16 cellular contexts compared by ENCODE assay signal in genomic region chr17:82085931-82086764, GRCh38. TPM values are rescaled to one million over a fixed set of nuclear protein-coding genes. Genes with fewer than 3 reads are reported as not detected.
A peak's percentile ranks its signal among the peaks of the same experiment; 100 is the strongest.
DNase-seq lines count a peak whose midpoint lies in the region; ATAC-seq, FAIRE-seq and TF ChIP-seq lines count a peak whose summit lies in the region.
"Had no signal": no experiment of that assay in that cellular context is flagged by ENCODE, and none has a peak within 500 bp of the region (broad histone marks: within the 10 kb centered on the region; RNA-seq: fewer than 3 reads in every experiment).

No MANE protein-coding gene starts in this region.

- no peaks in the 10 kb centered on the region for H3K27me3 ChIP-seq in GM06990 (replicated peaks; ENCODE audit: control insufficient read depth, insufficient read depth, low read length)
- no peaks in the 10 kb centered on the region for H3K27me3 ChIP-seq in GM12878 (replicated peaks in 1 of 2; ENCODE audit: control insufficient read depth in 2 of 2, insufficient read depth in 2 of 2, low read length in 1 of 2)
- H3K27me3 ChIP-seq in Karpas-422 (ENCODE audit: low read length): no peaks in the 10 kb centered on the region
- H3K27me3 ChIP-seq: BLaER1 treated with 17β-estradiol and CSF1 and Interleukin-3, amounts not matched to agents 10 nM and 100 nM had no signal

- no peaks in the 10 kb centered on the region for H3K9me3 Mint-ChIP-seq in immature natural killer cell
- H3K9me3 Mint-ChIP-seq: CD4-positive, alpha-beta T cell had no signal

- BruUV-seq in GM12878 (replicated peaks; lab: Mats Ljungman, UMichigan): no TSS peak

- H3K27ac ChIP-seq in GM12878 (ENCODE audit: control insufficient read depth, insufficient read depth) (no peak overlapping the region), Karpas-422 (ENCODE audit: low read length) (no peak overlapping the region)
- H3K27ac ChIP-seq: 22Rv1; BLaER1 treated with 17β-estradiol and CSF1 and Interleukin-3, amounts not matched to agents 10 nM and 100 nM; GM23248 had no signal

- H2AFZ ChIP-seq in GM12878 (ENCODE audit: control insufficient read depth, low read depth, low read length): no peak overlapping the region
- H2AFZ ChIP-seq in Karpas-422 (ENCODE audit: low read length): no peak overlapping the region
- H2AFZ ChIP-seq: GM23248 had no signal

- H4K20me1 ChIP-seq in GM12878 (ENCODE audit: control insufficient read depth, insufficient read depth): no peaks in the 10 kb centered on the region
- peaks cover 27% of the 10 kb centered on the region; the same call in 1 of the 2 replicates for H4K20me1 ChIP-seq in Karpas-422 (ENCODE audit: insufficient read depth, low read depth, low read length)

- 95% methylated on average over 21 of the region's 25 CpGs for WGBS in GM12878 (ENCODE audit: insufficient coverage, insufficient replicate concordance, low lambda C conversion rate, missing lambda C conversion rate)

- H3K9me3 ChIP-seq in GM12878 (replicated peaks; ENCODE audit: control insufficient read depth, insufficient read depth, low read length): no peaks in the 10 kb centered on the region
- no peaks in the 10 kb centered on the region for H3K9me3 ChIP-seq in mucosa of descending colon
- no peaks in the 10 kb centered on the region for H3K9me3 ChIP-seq in Karpas-422 (ENCODE audit: low read length)
- H3K9me3 ChIP-seq: BLaER1 treated with 17β-estradiol and CSF1 and Interleukin-3, amounts not matched to agents 10 nM and 100 nM had no signal

- TF ChIP-seq EP300 in GM12878 (IDR thresholded peaks at IDR 0.05; ENCODE audit: borderline replicate concordance in 1 of 2, control insufficient read depth in 1 of 2, low read depth in 2 of 2, low read length in 2 of 2): no peak

- no peaks in the 10 kb centered on the region for H3K36me3 Mint-ChIP-seq in immature natural killer cell

- no peak for FAIRE-seq in GM12878 (lab: Jason Lieb, UNC)

- no peaks in the 10 kb centered on the region for H3K4me1 ChIP-seq in GM12878 (ENCODE audit: control insufficient read depth, insufficient read depth, low read length)
- no peaks in the 10 kb centered on the region for H3K4me1 ChIP-seq in mucosa of descending colon (ENCODE audit: low read depth)
- H3K4me1 ChIP-seq in Karpas-422 (ENCODE audit: low read length): no peaks in the 10 kb centered on the region
- H3K4me1 ChIP-seq: BLaER1 treated with 17β-estradiol and CSF1 and Interleukin-3, amounts not matched to agents 10 nM and 100 nM had no signal

- no peaks in the 10 kb centered on the region for H3K79me2 ChIP-seq in GM12878 (ENCODE audit: control insufficient read depth, insufficient read depth, low read length)
- no peaks in the 10 kb centered on the region for H3K79me2 ChIP-seq in Karpas-422 (ENCODE audit: low read length)

- H3K4me3 ChIP-seq in GM06990 (replicated peaks; ENCODE audit: low read depth, low read length) (no peak overlapping the region), GM12878 (no peak overlapping the region), mucosa of descending colon (no peak overlapping the region), Karpas-422 (ENCODE audit: low read length) (no peak overlapping the region)
- H3K4me3 ChIP-seq: BLaER1 treated with 17β-estradiol and CSF1 and Interleukin-3, amounts not matched to agents 10 nM and 100 nM; GM23248 had no signal

- H3K9ac ChIP-seq in GM12878 (ENCODE audit: control insufficient read depth, insufficient read depth, low read length) (no peak overlapping the region), Karpas-422 (ENCODE audit: low read length) (no peak overlapping the region)
- H3K9ac ChIP-seq: GM23248 had no signal

- RAD21 ChIA-PET in GM12878 (lab: Charles Lee; ENCODE audit: unreplicated experiment): no interaction called here

- no peaks in the 10 kb centered on the region for H3K27me3 Mint-ChIP-seq in immature natural killer cell (ENCODE audit: low read depth in 3 of 3)
- H3K27me3 Mint-ChIP-seq: CD4-positive, alpha-beta T cell had no signal

- TF ChIP-seq CTCF in GM06990 (IDR thresholded peaks at IDR 0.05; ENCODE audit: insufficient read depth, low read length, poor library complexity, severe bottlenecking): no peak
- no peak for TF ChIP-seq CTCF in GM12878 (IDR thresholded peaks at IDR 0.05 in 2 of 3, conservative IDR thresholded peaks at IDR 0.05 in 1 of 3; ENCODE audit: control insufficient read depth in 2 of 3, extremely low read depth in 1 of 3, insufficient read depth in 1 of 3, low read depth in 3 of 3, low read length in 3 of 3)
- TF ChIP-seq CTCF in mucosa of descending colon (IDR thresholded peaks at IDR 0.05): no peak

- CTCF ChIA-PET in GM12878 (lab: Yijun Ruan, JAX): no interaction called here

- TF ChIP-seq RAD21 in GM12878 (IDR thresholded peaks at IDR 0.05; ENCODE audit: insufficient read depth, low read depth, low read length): no peak

- H3K4me3 Mint-ChIP-seq in immature natural killer cell: no peak overlapping the region
- H3K4me3 Mint-ChIP-seq: CD4-positive, alpha-beta T cell had no signal

- TF ChIP-seq POLR2A in GM12878 (IDR thresholded peaks at IDR 0.05; ENCODE audit: low read depth, low read length): peak; percentile 50

- DNase-seq in Right ventricle myocardium inferior (ENCODE audit: missing footprints): peak; percentile 62
- DNase-seq in Right ventricle myocardium superior: no peak
- DNase-seq in GM06990 (ENCODE audit: extremely low read depth, insufficient read length): peak; percentile 15
- no peak for DNase-seq in GM12878 (ENCODE audit: low read depth, low spot score)
- DNase-seq in mucosa of descending colon: no peak
- no peak for DNase-seq in Karpas-422
- DNase-seq in CD1c-positive myeloid dendritic cell (ENCODE audit: extremely low spot score): no peak
- DNase-seq in immature natural killer cell: no peak
- DNase-seq: AML-193, Calu3, DMS79, GM23248, H7 had no signal

- POLR2A ChIA-PET in GM12878 (lab: Charles Lee): no interaction called here

- in situ Hi-C loops in GM12878 (cut with MboI): no loop called here

- no peak overlapping the region for H3K27ac Mint-ChIP-seq in immature natural killer cell
- H3K27ac Mint-ChIP-seq: CD4-positive, alpha-beta T cell had no signal

- H3K4me2 ChIP-seq in GM12878 (ENCODE audit: control insufficient read depth, insufficient read depth) (no peak overlapping the region), Karpas-422 (ENCODE audit: low read depth, low read length, poor library complexity, severe bottlenecking) (no peak overlapping the region)
- H3K4me2 ChIP-seq: BLaER1 treated with 17β-estradiol and CSF1 and Interleukin-3, amounts not matched to agents 10 nM and 100 nM had no signal

- intact Hi-C loops in Right ventricle myocardium inferior (cut with DNase I) (no loop called here), Right ventricle myocardium superior (cut with DNase I) (no loop called here), GM12878 (cut with micrococcal nuclease; ENCODE audit: unreplicated experiment) (no loop called here), mucosa of descending colon (cut with DNase I, micrococcal nuclease) (no loop called here)

- ATAC-seq in Right ventricle myocardium inferior (no peak), Right ventricle myocardium superior (ENCODE audit: poor library complexity) (no peak), GM12878 (no peak), mucosa of descending colon (peak; percentile 2)

- no peaks in the 10 kb centered on the region for H3K4me1 Mint-ChIP-seq in immature natural killer cell

- SMC1A ChIA-PET in GM12878 (lab: Charles Lee; ENCODE audit: uncharacterized antibody, unreplicated experiment): no interaction called here

- no peaks in the 10 kb centered on the region for H3K9me2 ChIP-seq in Karpas-422 (replicated peaks; ENCODE audit: insufficient read depth, low read length)

- H3K36me3 ChIP-seq in GM06990 (ENCODE audit: control insufficient read depth, insufficient read depth, low read length) (peaks cover 70% of the 10 kb centered on the region), GM12878 (ENCODE audit: control insufficient read depth in 2 of 2, insufficient read depth in 2 of 2, low read length in 1 of 2) (peaks cover 17 to 87% of the 10 kb centered on the region in 2 experiments), mucosa of descending colon (ENCODE audit: low read depth) (peaks cover 28% of the 10 kb centered on the region), Karpas-422 (ENCODE audit: insufficient read depth, low read length) (peaks cover 14% of the 10 kb centered on the region)

RNA-seq across cellular contexts. Expression of gene FASN, which starts 11.9 kb away (rescaled TPM):
- total RNA-seq in Right ventricle myocardium inferior (46.6 TPM), Right ventricle myocardium superior (23.0 TPM), GM12878 (2014; rRNA removed) (67.4 and 73.8 TPM in 2 replicates), GM12878 (2014; rRNA removed; fragmentation: Illumina TruSeq; extraction: Trizol) (18.0 and 20.8 TPM in 2 replicates), GM12878 (2021) (333 and 348 TPM in 2 replicates), mucosa of descending colon (100 to 1,000 TPM in 2 of 3 donors, 10 to 100 TPM in 1; 87.2 to 115 (median 102) TPM)
- 81.2 and 110 TPM in 2 replicates for total RNA-seq in GM12878 (2013; cell fraction: nucleolus; rRNA removed)
- 15.3 TPM for polyA plus RNA-seq in GM12878 (2011; ENCODE audit: low read depth)
- polyA plus RNA-seq in GM12878 (2011; rRNA removed) (4.5 and 10.8 TPM in 2 replicates), GM12878 (2014; fragmentation: Illumina TruSeq; extraction: Trizol) (1.6 and 12.8 TPM in 2 replicates), GM12878 (2014; fragmentation: Nextera tagmentation; extraction: Ambion mirVana) (under 1 TPM; 0.19 to 0.31 TPM), GM12878 (2014; rRNA removed) (87.8 and 131 TPM in 2 replicates), GM12878 (2016; fragmentation: Nextera tagmentation; extraction: Ambion mirVana) (10 to 100 TPM; 40.1 to 42.5 TPM), immature natural killer cell (1 to 10 TPM in 1 of 3 donors, under 1 TPM in 2; 0.10 to 2.7 (median 0.23) TPM)
- polyA plus RNA-seq in GM12878 (2011; cell fraction: cytosol; rRNA removed): 31.3 and 40.9 TPM in 2 replicates
- 137 and 205 TPM in 2 replicates for polyA plus RNA-seq in GM12878 (2011; cell fraction: nucleus; rRNA removed)
- polyA plus RNA-seq in GM12878 (2012): 82.0 and 91.6 TPM in 2 replicates
- 21.8 and 51.5 TPM in 2 replicates for polyA minus RNA-seq in GM12878 (2011; rRNA and poly(A)+ RNA removed)
- 91.7 and 93.8 TPM in 2 replicates for polyA minus RNA-seq in GM12878 (2011; cell fraction: cytosol; rRNA and poly(A)+ RNA removed)
- polyA minus RNA-seq in GM12878 (2011; cell fraction: nucleus; rRNA and poly(A)+ RNA removed): 35.7 and 66.9 TPM in 2 replicates
- 94.1 and 197 TPM in 2 replicates for total RNA-seq in Karpas-422 (2014; rRNA removed; shearing (Covaris generic); ENCODE audit: low replicate concordance)

RNA-seq across cellular contexts. Expression of gene DUS1L, which starts 20.5 kb away (rescaled TPM):
- total RNA-seq in Right ventricle myocardium inferior: 59.3 TPM
- total RNA-seq in Right ventricle myocardium superior: 57.9 TPM
- 56.8 and 75.9 TPM in 2 replicates for total RNA-seq in GM12878 (2013; cell fraction: nucleolus; rRNA removed)
- 107 and 132 TPM in 2 replicates for total RNA-seq in GM12878 (2014; rRNA removed)
- 43.3 and 50.3 TPM in 2 replicates for total RNA-seq in GM12878 (2014; rRNA removed; fragmentation: Illumina TruSeq; extraction: Trizol)
- total RNA-seq in GM12878 (2021): 137 and 157 TPM in 2 replicates
- 52.5 TPM for polyA plus RNA-seq in GM12878 (2011; ENCODE audit: low read depth)
- 21.0 and 42.6 TPM in 2 replicates for polyA plus RNA-seq in GM12878 (2011; rRNA removed)
- 77.7 and 101 TPM in 2 replicates for polyA plus RNA-seq in GM12878 (2011; cell fraction: cytosol; rRNA removed)
- 285 and 360 TPM in 2 replicates for polyA plus RNA-seq in GM12878 (2011; cell fraction: nucleus; rRNA removed)
- polyA plus RNA-seq in GM12878 (2012): 61.7 and 71.7 TPM in 2 replicates
- polyA plus RNA-seq in GM12878 (2014; fragmentation: Illumina TruSeq; extraction: Trizol): 13.8 and 46.5 TPM in 2 replicates
- 10 to 100 TPM in 1 of 2 experiments, 1 to 10 TPM in 1; 6.1 to 15.3 TPM for polyA plus RNA-seq in GM12878 (2014; fragmentation: Nextera tagmentation; extraction: Ambion mirVana)
- polyA plus RNA-seq in GM12878 (2014; rRNA removed): 147 and 155 TPM in 2 replicates
- polyA plus RNA-seq in GM12878 (2016; fragmentation: Nextera tagmentation; extraction: Ambion mirVana): 10 to 100 TPM in 1 of 2 experiments, 1 to 10 TPM in 1; 9.7 to 25.4 TPM
- polyA minus RNA-seq in GM12878 (2011; rRNA and poly(A)+ RNA removed): 23.4 and 40.3 TPM in 2 replicates
- 25.4 and 29.1 TPM in 2 replicates for polyA minus RNA-seq in GM12878 (2011; cell fraction: cytosol; rRNA and poly(A)+ RNA removed)
- polyA minus RNA-seq in GM12878 (2011; cell fraction: nucleus; rRNA and poly(A)+ RNA removed): 63.5 and 104 TPM in 2 replicates
- total RNA-seq in mucosa of descending colon: 100 to 1,000 TPM in 2 of 3 donors, 10 to 100 TPM in 1; 99.8 to 143 (median 138) TPM
- 89.6 and 187 TPM in 2 replicates for total RNA-seq in Karpas-422 (2014; rRNA removed; shearing (Covaris generic); ENCODE audit: low replicate concordance)
- polyA plus RNA-seq in immature natural killer cell: 10 to 100 TPM; 61.7 to 85.3 (median 82.5) TPM

RNA-seq across cellular contexts. Expression of gene GPS1, which starts 34.5 kb away (rescaled TPM):
- total RNA-seq in Right ventricle myocardium inferior (80.9 TPM), Right ventricle myocardium superior (86.5 TPM), GM12878 (2014; rRNA removed) (110 and 131 TPM in 2 replicates), GM12878 (2014; rRNA removed; fragmentation: Illumina TruSeq; extraction: Trizol) (35.1 and 37.1 TPM in 2 replicates), GM12878 (2021) (113 and 122 TPM in 2 replicates), mucosa of descending colon (10 to 100 TPM; 73.6 to 81.6 (median 80.4) TPM)
- total RNA-seq in GM12878 (2013; cell fraction: nucleolus; rRNA removed): 41.6 and 44.7 TPM in 2 replicates
- 21.3 TPM for polyA plus RNA-seq in GM12878 (2011; ENCODE audit: low read depth)
- polyA plus RNA-seq in GM12878 (2011; rRNA removed) (14.3 and 53.3 TPM in 2 replicates), GM12878 (2014; fragmentation: Illumina TruSeq; extraction: Trizol) (7.5 and 32.8 TPM in 2 replicates), GM12878 (2014; fragmentation: Nextera tagmentation; extraction: Ambion mirVana) (10 to 100 TPM in 1 of 2 experiments, 1 to 10 TPM in 1; 2.2 to 11.5 TPM), GM12878 (2014; rRNA removed) (102 and 119 TPM in 2 replicates), GM12878 (2016; fragmentation: Nextera tagmentation; extraction: Ambion mirVana) (100 to 1,000 TPM; 119 to 146 TPM), immature natural killer cell (100 to 1,000 TPM; 174 to 212 (median 183) TPM)
- polyA plus RNA-seq in GM12878 (2011; cell fraction: cytosol; rRNA removed): 65.9 and 98.5 TPM in 2 replicates
- 198 and 262 TPM in 2 replicates for polyA plus RNA-seq in GM12878 (2011; cell fraction: nucleus; rRNA removed)
- 41.2 and 44.0 TPM in 2 replicates for polyA plus RNA-seq in GM12878 (2012)
- polyA minus RNA-seq in GM12878 (2011; rRNA and poly(A)+ RNA removed): 50.1 and 72.3 TPM in 2 replicates
- 44.1 and 45.0 TPM in 2 replicates for polyA minus RNA-seq in GM12878 (2011; cell fraction: cytosol; rRNA and poly(A)+ RNA removed)
- 42.7 and 84.3 TPM in 2 replicates for polyA minus RNA-seq in GM12878 (2011; cell fraction: nucleus; rRNA and poly(A)+ RNA removed)
- 57.1 and 110 TPM in 2 replicates for total RNA-seq in Karpas-422 (2014; rRNA removed; shearing (Covaris generic); ENCODE audit: low replicate concordance)

RNA-seq across cellular contexts. Expression of gene RFNG, which starts 34.5 kb away (rescaled TPM):
- total RNA-seq in Right ventricle myocardium inferior (19.3 TPM), Right ventricle myocardium superior (20.5 TPM), GM12878 (2014; rRNA removed) (14.5 and 14.8 TPM in 2 replicates), GM12878 (2014; rRNA removed; fragmentation: Illumina TruSeq; extraction: Trizol) (5.2 and 7.8 TPM in 2 replicates), GM12878 (2021) (17.7 and 19.6 TPM in 2 replicates), mucosa of descending colon (10 to 100 TPM; 30.7 to 37.9 (median 30.9) TPM)
- 23.5 and 23.7 TPM in 2 replicates for total RNA-seq in GM12878 (2013; cell fraction: nucleolus; rRNA removed)
- 10.9 TPM for polyA plus RNA-seq in GM12878 (2011; ENCODE audit: low read depth)
- polyA plus RNA-seq in GM12878 (2011; rRNA removed) (4.4 and 7.1 TPM in 2 replicates), GM12878 (2014; fragmentation: Illumina TruSeq; extraction: Trizol) (1.3 and 7.2 TPM in 2 replicates), GM12878 (2014; fragmentation: Nextera tagmentation; extraction: Ambion mirVana) (under 1 TPM; 0.10 to 0.93 TPM), GM12878 (2014; rRNA removed) (19.0 and 22.4 TPM in 2 replicates), GM12878 (2016; fragmentation: Nextera tagmentation; extraction: Ambion mirVana) (1 to 10 TPM; 1.6 to 2.6 TPM), immature natural killer cell (1 to 10 TPM; 2.2 to 3.7 (median 3.2) TPM)
- polyA plus RNA-seq in GM12878 (2011; cell fraction: cytosol; rRNA removed): 6.6 and 12.0 TPM in 2 replicates
- polyA plus RNA-seq in GM12878 (2011; cell fraction: nucleus; rRNA removed): 83.6 and 89.3 TPM in 2 replicates
- polyA plus RNA-seq in GM12878 (2012): 20.4 and 23.3 TPM in 2 replicates
- polyA minus RNA-seq in GM12878 (2011; rRNA and poly(A)+ RNA removed): 2.4 and 4.8 TPM in 2 replicates
- 2.9 and 4.4 TPM in 2 replicates for polyA minus RNA-seq in GM12878 (2011; cell fraction: cytosol; rRNA and poly(A)+ RNA removed)
- polyA minus RNA-seq in GM12878 (2011; cell fraction: nucleus; rRNA and poly(A)+ RNA removed): 8.1 and 8.2 TPM in 2 replicates
- total RNA-seq in Karpas-422 (2014; rRNA removed; shearing (Covaris generic); ENCODE audit: low replicate concordance): 16.5 and 26.8 TPM in 2 replicates

RNA-seq across cellular contexts. Expression of gene DCXR, which starts 48.7 kb away (rescaled TPM):
- 175 TPM for total RNA-seq in Right ventricle myocardium inferior
- total RNA-seq in Right ventricle myocardium superior: 178 TPM
- 13.4 and 14.9 TPM in 2 replicates for total RNA-seq in GM12878 (2013; cell fraction: nucleolus; rRNA removed)
- 80.8 and 85.8 TPM in 2 replicates for total RNA-seq in GM12878 (2014; rRNA removed)
- total RNA-seq in GM12878 (2014; rRNA removed; fragmentation: Illumina TruSeq; extraction: Trizol): 32.4 and 39.9 TPM in 2 replicates
- 110 and 119 TPM in 2 replicates for total RNA-seq in GM12878 (2021)
- 79.4 TPM for polyA plus RNA-seq in GM12878 (2011; ENCODE audit: low read depth)
- polyA plus RNA-seq in GM12878 (2011; rRNA removed): 29.9 and 66.6 TPM in 2 replicates
- polyA plus RNA-seq in GM12878 (2011; cell fraction: cytosol; rRNA removed): 188 and 195 TPM in 2 replicates
- polyA plus RNA-seq in GM12878 (2011; cell fraction: nucleus; rRNA removed): 136 and 154 TPM in 2 replicates
- 73.6 and 79.6 TPM in 2 replicates for polyA plus RNA-seq in GM12878 (2012)
- 45.6 and 92.0 TPM in 2 replicates for polyA plus RNA-seq in GM12878 (2014; fragmentation: Illumina TruSeq; extraction: Trizol)
- polyA plus RNA-seq in GM12878 (2014; fragmentation: Nextera tagmentation; extraction: Ambion mirVana): 10 to 100 TPM; 12.3 to 44.8 TPM
- 128 and 151 TPM in 2 replicates for polyA plus RNA-seq in GM12878 (2014; rRNA removed)
- 100 to 1,000 TPM; 122 to 139 TPM for polyA plus RNA-seq in GM12878 (2016; fragmentation: Nextera tagmentation; extraction: Ambion mirVana)
- polyA minus RNA-seq in GM12878 (2011; rRNA and poly(A)+ RNA removed): 53.5 and 69.9 TPM in 2 replicates
- polyA minus RNA-seq in GM12878 (2011; cell fraction: cytosol; rRNA and poly(A)+ RNA removed): 23.2 and 25.8 TPM in 2 replicates
- polyA minus RNA-seq in GM12878 (2011; cell fraction: nucleus; rRNA and poly(A)+ RNA removed): 21.6 and 34.3 TPM in 2 replicates
- total RNA-seq in mucosa of descending colon: 100 to 1,000 TPM in 2 of 3 donors, 10 to 100 TPM in 1; 84.9 to 151 (median 124) TPM
- total RNA-seq in Karpas-422 (2014; rRNA removed; shearing (Covaris generic); ENCODE audit: low replicate concordance): 103 and 164 TPM in 2 replicates
- polyA plus RNA-seq in immature natural killer cell: 100 to 1,000 TPM; 144 to 242 (median 165) TPM

Comparison
In these comparisons a context has a peak if more than half of its experiments do, and no peak if none do; other contexts are left out.
1. DNase-seq: peak in Right ventricle myocardium inferior (single experiment) and GM06990 (single experiment); none in Right ventricle myocardium superior (single experiment), GM12878 (single experiment), mucosa of descending colon (0 of 3), Karpas-422 (single experiment), CD1c-positive myeloid dendritic cell (single experiment) and immature natural killer cell (0 of 3).